8 cellular contexts compared by ENCODE assay signal in the genomic region with DNA sequence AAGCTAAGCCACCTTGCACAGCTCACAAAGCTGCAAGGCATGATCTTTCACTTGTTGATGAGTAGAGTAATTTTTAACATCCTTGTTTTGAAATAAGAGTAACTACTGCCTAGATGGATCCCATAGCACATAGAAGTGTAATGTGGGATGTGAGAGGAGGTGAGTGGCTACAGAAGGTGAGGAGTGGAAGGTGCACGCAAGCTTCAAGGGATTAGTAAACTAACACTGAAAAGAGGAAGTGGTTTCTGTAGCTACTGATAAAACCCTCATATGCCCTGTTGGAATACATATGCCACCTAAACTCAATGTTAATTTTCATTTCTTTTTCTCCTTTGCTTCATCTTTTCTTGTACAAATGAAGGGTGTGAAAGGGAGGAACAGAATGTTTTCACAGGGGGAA. TPM values are rescaled to one million over a fixed set of nuclear protein-coding genes. Genes with fewer than 3 reads are reported as not detected.
DNase-seq lines count a peak whose midpoint lies in the region; ATAC-seq, FAIRE-seq and TF ChIP-seq lines count a peak whose summit lies in the region.

No MANE protein-coding gene starts in this region.

- intact Hi-C loops in tibial artery (cut with DNase I; ENCODE audit: low total_unique reads) (no loop called here), Right ventricle myocardium inferior (cut with DNase I) (no loop called here)

- peak; percentile 97 for FAIRE-seq in GM18507 (lab: Jason Lieb, UNC)

- H3K4me3 ChIP-seq in tibial artery, result no peak overlapping the region
- H3K4me3 ChIP-seq in upper lobe of left lung, result no peak overlapping the region

- DNase-seq in GM18507 (ENCODE audit: extremely low spot score, insufficient read length, low read depth), result no peak
- DNase-seq in cerebellar nuclear complex (lab: John Stamatoyannopoulos, UW), result no peak
- DNase-seq in tibial artery, result no peak
- DNase-seq in upper lobe of left lung, result no peak
- DNase-seq in Right ventricle myocardium inferior (ENCODE audit: missing footprints), result no peak

- H3K36me3 ChIP-seq in tibial artery, result no peaks in the 10 kb centered on the region
- no peaks in the 10 kb centered on the region for H3K36me3 ChIP-seq in upper lobe of left lung

- H3K27me3 Mint-ChIP-seq in activated T-helper 17 cell treated with anti-CD3 and anti-CD28 coated beads, Interleukin-2, amount 50 U/mL, for 72 hours, result no peaks in the 10 kb centered on the region

- no peaks in the 10 kb centered on the region for H3K9me3 Mint-ChIP-seq in activated T-helper 17 cell treated with anti-CD3 and anti-CD28 coated beads, Interleukin-2, amount 50 U/mL, for 72 hours

- H3K27ac ChIP-seq in tibial artery, result no peak overlapping the region
- H3K27ac ChIP-seq in upper lobe of left lung, result no peak overlapping the region

- H3K4me3 Mint-ChIP-seq in activated T-helper 17 cell treated with anti-CD3 and anti-CD28 coated beads, Interleukin-2, amount 50 U/mL, for 72 hours, result peak overlapping the region; percentile 9

- peak overlapping the region; percentile 31 for H3K27ac Mint-ChIP-seq in activated T-helper 17 cell treated with anti-CD3 and anti-CD28 coated beads, Interleukin-2, amount 50 U/mL, for 72 hours

- WGBS in upper lobe of left lung, 2 donors, result 20 to 40% methylated on average over 1 of the region's 1 CpG

- H3K27me3 ChIP-seq in tibial artery (no peaks in the 10 kb centered on the region), upper lobe of left lung (no peaks in the 10 kb centered on the region)

- H3K4me1 ChIP-seq in tibial artery (no peaks in the 10 kb centered on the region), upper lobe of left lung (peaks cover 17 to 24% (median 21%) of the 10 kb centered on the region in 4 donors)

- TF ChIP-seq CTCF in tibial artery (IDR thresholded peaks at IDR 0.05) (no peak), upper lobe of left lung (IDR thresholded peaks at IDR 0.05) (no peak)

- TF ChIP-seq POLR2A in upper lobe of left lung (IDR thresholded peaks at IDR 0.05), result no peak

- H3K36me3 Mint-ChIP-seq in activated T-helper 17 cell treated with anti-CD3 and anti-CD28 coated beads, Interleukin-2, amount 50 U/mL, for 72 hours (ENCODE audit: low read depth), result no peaks in the 10 kb centered on the region

- no peaks in the 10 kb centered on the region for H3K9me3 ChIP-seq in tibial artery
- H3K9me3 ChIP-seq in upper lobe of left lung, result no peaks in the 10 kb centered on the region

- no peak for TF ChIP-seq EP300 in upper lobe of left lung (IDR thresholded peaks at IDR 0.05)

- peak; percentile 76 for ATAC-seq in GM21447 (IDR thresholded peaks at IDR 0.05; ENCODE audit: unreplicated experiment)
- peak; percentile 66 for ATAC-seq in HG03457 (IDR thresholded peaks at IDR 0.05; ENCODE audit: unreplicated experiment)
- ATAC-seq in activated T-helper 17 cell treated with anti-CD3 and anti-CD28 coated beads, Interleukin-2, amount 50 U/mL, for 72 hours (replicated peaks), result peak; percentile 28
- ATAC-seq in upper lobe of left lung (ENCODE audit: low FRiP score in 2 of 2), result no peak
- no peak for ATAC-seq in Right ventricle myocardium inferior

- peaks cover 25% of the 10 kb centered on the region for H3K4me1 Mint-ChIP-seq in activated T-helper 17 cell treated with anti-CD3 and anti-CD28 coated beads, Interleukin-2, amount 50 U/mL, for 72 hours

RNA-seq across cellular contexts. Expression of a gene that starts 22.0 kb away (rescaled TPM):
- 100 to 1,000 TPM in 1 of 2 donors, 10 to 100 TPM in 1; 57.3 to 142 TPM for total RNA-seq in activated T-helper 17 cell treated with anti-CD3 and anti-CD28 coated beads, Interleukin-2, amount 50 U/mL, for 72 hours
- 100 to 1,000 TPM in 5 of 6 donors, 10 to 100 TPM in 1; 74.4 to 370 (median 247) TPM for total RNA-seq in upper lobe of left lung
- 34.3 TPM for total RNA-seq in Right ventricle myocardium inferior

Comparison
In these comparisons a context has a peak if more than half of its experiments do, and no peak if none do; other contexts are left out.
1. ATAC-seq: peak in GM21447 (single experiment), HG03457 (single experiment) and activated T-helper 17 cell treated with anti-CD3 and anti-CD28 coated beads, Interleukin-2, amount 50 U/mL, for 72 hours (single experiment); none in upper lobe of left lung (0 of 2) and Right ventricle myocardium inferior (single experiment).